In the genomic region with DNA sequence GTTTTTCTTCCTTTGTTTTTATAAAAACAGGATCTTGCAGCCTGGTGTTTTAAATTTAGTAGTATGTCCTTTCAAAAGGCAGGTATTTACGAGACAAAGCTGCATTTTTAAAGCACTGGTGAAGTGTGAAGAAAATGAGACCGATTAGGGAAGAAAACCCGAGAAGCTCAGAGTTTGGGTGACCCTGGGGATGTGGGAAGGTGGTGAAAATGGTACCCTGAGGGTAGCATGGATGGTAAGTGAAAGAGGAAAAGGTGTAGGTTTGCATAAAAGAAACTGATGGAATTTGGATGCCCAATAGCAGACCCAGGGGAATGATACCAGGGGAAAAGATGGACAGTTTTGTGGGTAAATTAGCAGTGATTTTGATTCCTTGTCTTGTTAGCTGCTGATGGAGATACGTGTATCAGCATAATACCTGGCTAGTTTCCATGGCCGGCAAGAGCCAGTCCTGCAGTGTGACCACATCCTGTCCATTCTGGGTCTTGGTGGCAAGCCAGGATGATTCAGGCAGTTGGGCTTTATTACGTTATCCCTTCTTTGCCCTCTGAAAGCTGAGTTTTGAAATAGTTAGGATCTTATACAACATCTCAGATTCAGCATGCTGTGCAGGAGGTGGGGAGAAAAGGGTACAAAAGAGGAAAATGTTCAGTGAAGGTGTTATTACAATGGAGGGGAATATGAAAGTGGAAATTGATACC, we compare ENCODE assay signal across 9 cellular contexts. TPM values are rescaled to one million over a fixed set of nuclear protein-coding genes. Genes with fewer than 3 reads are reported as not detected.
DNase-seq lines count a peak whose midpoint lies in the region; ATAC-seq, FAIRE-seq and TF ChIP-seq lines count a peak whose summit lies in the region.
"Had no signal": no experiment of that assay in that cellular context is flagged by ENCODE, and none has a peak within 500 bp of the region (broad histone marks: within the 10 kb centered on the region; RNA-seq: fewer than 3 reads in every experiment).

No MANE protein-coding gene starts in this region.

- ATAC-seq in thoracic aorta (ENCODE audit: insufficient number of reproducible peaks, low FRiP score, low read depth) (peak; percentile 99), GM21528 (IDR thresholded peaks at IDR 0.05; ENCODE audit: low FRiP score, unreplicated experiment) (no peak)

- H3K27me3 ChIP-seq in left ventricle myocardium inferior (ENCODE audit: low read depth) (no peaks in the 10 kb centered on the region), thoracic aorta (replicated peaks; ENCODE audit: insufficient read depth) (no peaks in the 10 kb centered on the region), mesendoderm (ENCODE audit: insufficient read depth, low read length, poor library complexity) (no peaks in the 10 kb centered on the region)
- H3K27me3 ChIP-seq: cardiac muscle cell had no signal

- H3K27ac ChIP-seq in left ventricle myocardium inferior (replicated peaks) (peak overlapping the region; percentile 33), thoracic aorta (peak overlapping the region; percentile 48 to 62), mesendoderm (ENCODE audit: low read depth, low read length) (no peak overlapping the region)
- H3K27ac ChIP-seq: cardiac muscle cell had no signal

- no peak overlapping the region for H3K9ac ChIP-seq in mesendoderm (ENCODE audit: low read length)

- H3K79me2 ChIP-seq in mesendoderm (ENCODE audit: control insufficient read depth, insufficient read depth, low read length), result peaks cover 42% of the 10 kb centered on the region

- H3K18ac ChIP-seq in mesendoderm (ENCODE audit: low read length), result no peak overlapping the region

- H3K79me1 ChIP-seq in mesendoderm (ENCODE audit: low read length), result peaks cover 9% of the 10 kb centered on the region

- no peak overlapping the region for H3K4ac ChIP-seq in mesendoderm (ENCODE audit: low read depth, low read length)

- no peak overlapping the region for H2BK5ac ChIP-seq in mesendoderm (ENCODE audit: low read length)

- peaks cover 18% of the 10 kb centered on the region for H3K4me1 ChIP-seq in left ventricle myocardium inferior
- peaks cover 10 to 17% of the 10 kb centered on the region in 2 donors for H3K4me1 ChIP-seq in thoracic aorta (ENCODE audit: control insufficient read depth in 1 of 2, low read depth in 2 of 2)
- peaks cover 3% of the 10 kb centered on the region for H3K4me1 ChIP-seq in mesendoderm (ENCODE audit: control insufficient read depth, low read depth, low read length)

- no peak overlapping the region for H4K8ac ChIP-seq in mesendoderm (ENCODE audit: low read depth, low read length)

- FAIRE-seq in HTR-8/SVneo (lab: Jason Lieb, UNC), result peak; percentile 79

- peak; percentile 52 for DNase-seq in Ammon's horn (ENCODE audit: low spot score)
- DNase-seq in HTR-8/SVneo (ENCODE audit: insufficient read length, low spot score), result peak; percentile 73
- DNase-seq in left ventricle myocardium inferior, result peak; percentile 71
- DNase-seq in thoracic aorta (ENCODE audit: low spot score), result peak; percentile 83
- no peak for DNase-seq in mesendoderm
- no peak for DNase-seq in ecto neural progenitor cell (ENCODE audit: low spot score)

- no peak for TF ChIP-seq CTCF in WI38 (IDR thresholded peaks at IDR 0.05; ENCODE audit: low read depth, low read length)
- TF ChIP-seq CTCF in left ventricle myocardium inferior (IDR thresholded peaks at IDR 0.05; ENCODE audit: borderline replicate concordance), result no peak
- no peak for TF ChIP-seq CTCF in thoracic aorta (IDR thresholded peaks at IDR 0.05)

- intact Hi-C loops in left ventricle myocardium inferior (cut with micrococcal nuclease), result no loop called here

- H3K4me3 ChIP-seq in WI38 (ENCODE audit: low read depth, low read length) (peak overlapping the region; percentile 37), left ventricle myocardium inferior (no peak overlapping the region), thoracic aorta (peak overlapping the region; percentile 31), mesendoderm (ENCODE audit: low read length) (no peak overlapping the region)
- H3K4me3 ChIP-seq: cardiac muscle cell had no signal

- no peak overlapping the region for H3K56ac ChIP-seq in mesendoderm (ENCODE audit: low read length)

- H3K36me3 ChIP-seq in left ventricle myocardium inferior, result no peaks in the 10 kb centered on the region
- H3K36me3 ChIP-seq in thoracic aorta, result no peaks in the 10 kb centered on the region
- no peaks in the 10 kb centered on the region for H3K36me3 ChIP-seq in mesendoderm (ENCODE audit: control insufficient read depth, insufficient read depth, low read length)
- H3K36me3 ChIP-seq: cardiac muscle cell had no signal

- no CpG with 5 or more reads among the region's 6 CpGs for WGBS in mesendoderm (ENCODE audit: extremely low coverage, insufficient coverage, low lambda C conversion rate)

- no peak overlapping the region for H2BK15ac ChIP-seq in mesendoderm (replicated peaks; ENCODE audit: low read depth)

- H3K4me2 ChIP-seq in mesendoderm (ENCODE audit: low read length), result no peak overlapping the region

- H2AK5ac ChIP-seq in mesendoderm (ENCODE audit: low read length), result no peak overlapping the region

- H3K23ac ChIP-seq in mesendoderm (ENCODE audit: low read length), result no peak overlapping the region

- H4K5ac ChIP-seq in mesendoderm (ENCODE audit: low read length), result no peak overlapping the region

- no peak overlapping the region for H2BK120ac ChIP-seq in mesendoderm (ENCODE audit: low read depth, low read length)

- no peaks in the 10 kb centered on the region for H3K9me3 ChIP-seq in left ventricle myocardium inferior (replicated peaks)
- no peaks in the 10 kb centered on the region for H3K9me3 ChIP-seq in thoracic aorta

RNA-seq across cellular contexts. Expression of a gene that starts 8.9 kb away (rescaled TPM):
- 8.5 TPM for total RNA-seq in left ventricle myocardium inferior
- total RNA-seq in thoracic aorta, result 10 to 100 TPM; 18.7 to 44.7 TPM
- 27.0 TPM for polyA plus RNA-seq in mesendoderm (2013, experiment 1 of 2)
- 25.8 TPM for polyA plus RNA-seq in mesendoderm (2013, experiment 2 of 2)

Comparison
In these comparisons a context has a peak if more than half of its experiments do, and no peak if none do; other contexts are left out.
1. DNase-seq: peak in Ammon's horn (single experiment), HTR-8/SVneo (single experiment), left ventricle myocardium inferior (single experiment) and thoracic aorta (single experiment); none in mesendoderm (single experiment) and ecto neural progenitor cell (single experiment).
2. H3K4me3 ChIP-seq: peak in WI38 (single experiment) and thoracic aorta (single experiment); none in left ventricle myocardium inferior (single experiment) and mesendoderm (single experiment).